In genomic region chr2:54457326-54458023, GRCh38 we compare ENCODE assay signal across 8 cellular contexts. TPM values are rescaled to one million over a fixed set of nuclear protein-coding genes. Genes with fewer than 3 reads are reported as not detected.
DNase-seq lines count a peak whose midpoint lies in the region; ATAC-seq, FAIRE-seq and TF ChIP-seq lines count a peak whose summit lies in the region.

No MANE protein-coding gene starts in this region.

- no peaks in the 10 kb centered on the region for H3K27me3 ChIP-seq in endocrine pancreas (ENCODE audit: control insufficient read depth, insufficient read depth, low read length)
- H3K27me3 ChIP-seq in uterus = no peaks in the 10 kb centered on the region

- peaks cover 31% of the 10 kb centered on the region for H3K4me1 Mint-ChIP-seq in Calu3 (ENCODE audit: low read depth, unreplicated experiment)
- H3K4me1 Mint-ChIP-seq in T-helper 17 cell = peaks cover 9% of the 10 kb centered on the region

- H3K27me3 Mint-ChIP-seq in Calu3 (ENCODE audit: unreplicated experiment) (no peaks in the 10 kb centered on the region), T-helper 17 cell (peaks cover 55% of the 10 kb centered on the region)

- DNase-seq in Calu3 (peak; percentile 47), HuH-7.5 (ENCODE audit: low spot score) (peak; percentile 46), T-helper 17 cell (no peak), mucosa of descending colon (peak in 1 of 3 donors; percentile 30), uterus (peak; percentile 37 to 39), GM19239 (ENCODE audit: insufficient read length, low spot score) (no peak)

- H3K36me3 ChIP-seq in endocrine pancreas (ENCODE audit: control insufficient read depth, insufficient read depth, low read length) (no peaks in the 10 kb centered on the region), mucosa of descending colon (ENCODE audit: low read depth) (no peaks in the 10 kb centered on the region), uterus (no peaks in the 10 kb centered on the region)

- BruUV-seq in Calu3 (replicated peaks; lab: Mats Ljungman, UMichigan) = no TSS peak

- H3K36me3 Mint-ChIP-seq in Calu3 (ENCODE audit: insufficient read depth, unreplicated experiment) = peaks cover 28% of the 10 kb centered on the region
- H3K36me3 Mint-ChIP-seq in T-helper 17 cell (ENCODE audit: low read depth) = peaks cover 2% of the 10 kb centered on the region

- intact Hi-C loops in Calu3 (cut with micrococcal nuclease; ENCODE audit: unreplicated experiment) (loop anchor here (5.0 to 10.0 kb wide), 2 partner anchors 123 to 250 kb away; a partner anchor contains a TSS), mucosa of descending colon (cut with DNase I, micrococcal nuclease) (no loop called here), uterus (cut with DNase I; ENCODE audit: low total_unique reads) (no loop called here)

- CTCF ChIA-PET in Calu3 (lab: Charles Lee) = interaction anchor here (0.6 to 1.0 kb wide), 3 partner anchors 14 to 351 kb away, joined by 3 to 5 read pairs (median 3); no protein-coding TSS in a partner anchor

- peak overlapping the region; percentile 66 for H3K27ac Mint-ChIP-seq in Calu3 (ENCODE audit: unreplicated experiment)
- no peak overlapping the region for H3K27ac Mint-ChIP-seq in T-helper 17 cell

- peak overlapping the region; percentile 97 for H3K4me3 Mint-ChIP-seq in Calu3 (ENCODE audit: low read depth, unreplicated experiment)
- peak overlapping the region; percentile 91 for H3K4me3 Mint-ChIP-seq in T-helper 17 cell

- H3K9ac ChIP-seq in endocrine pancreas (ENCODE audit: control insufficient read depth, insufficient read depth, low read length) = peak overlapping the region; percentile 15

- H3K9me3 ChIP-seq in T-helper 17 cell (ENCODE audit: control insufficient read depth, low read length, poor library complexity, severe bottlenecking) (no peaks in the 10 kb centered on the region), endocrine pancreas (ENCODE audit: control insufficient read depth, low read length) (no peaks in the 10 kb centered on the region), mucosa of descending colon (no peaks in the 10 kb centered on the region), uterus (no peaks in the 10 kb centered on the region)

- peak overlapping the region; percentile 94 to 98 for H3K27ac ChIP-seq in uterus

- H3K4me3 ChIP-seq in endocrine pancreas (ENCODE audit: control insufficient read depth, insufficient read depth, low read length) = peak overlapping the region; percentile 40
- H3K4me3 ChIP-seq in mucosa of descending colon = no peak overlapping the region
- peak overlapping the region; percentile 80 to 97 for H3K4me3 ChIP-seq in uterus

- H3K9me3 Mint-ChIP-seq in Calu3 (ENCODE audit: low read depth, unreplicated experiment) = no peaks in the 10 kb centered on the region

- TF ChIP-seq CTCF in Calu3 (IDR thresholded peaks at IDR 0.05; ENCODE audit: unreplicated experiment) (no peak), mucosa of descending colon (IDR thresholded peaks at IDR 0.05) (no peak), uterus (IDR thresholded peaks at IDR 0.05) (no peak)

- ATAC-seq in T-helper 17 cell (peak; percentile 57), mucosa of descending colon (peak; percentile 31), GM19455 (IDR thresholded peaks at IDR 0.05; ENCODE audit: unreplicated experiment) (no peak)

- FAIRE-seq in GM19239 (lab: Jason Lieb, UNC) = no peak

- H3K4me1 ChIP-seq in endocrine pancreas (ENCODE audit: control insufficient read depth, insufficient read depth, low read length) (peaks cover 12% of the 10 kb centered on the region), mucosa of descending colon (ENCODE audit: low read depth) (peaks cover 9% of the 10 kb centered on the region), uterus (no peaks in the 10 kb centered on the region)

- no peak for TF ChIP-seq POLR2A in uterus (IDR thresholded peaks at IDR 0.05)

RNA-seq across cellular contexts. Expression of gene SPTBN1, which starts 1.3 kb away (rescaled TPM):
- total RNA-seq in Calu3 (2022) (611 and 687 TPM in 2 replicates), T-helper 17 cell (100 to 1,000 TPM; 187 to 195 TPM), mucosa of descending colon (100 to 1,000 TPM; 237 to 396 (median 392) TPM), uterus (100 to 1,000 TPM; 189 to 423 (median 341) TPM)

Comparison
In these comparisons a context has a peak if more than half of its experiments do, and no peak if none do; other contexts are left out.
1. DNase-seq: peak in Calu3 (single experiment), HuH-7.5 (single experiment) and uterus (2 of 2); none in T-helper 17 cell (0 of 3) and GM19239 (single experiment).